In genomic region chr6:161607696-161608297, GRCh38 we compare ENCODE assay signal across 17 cellular contexts.
DNase-seq lines count a peak whose midpoint lies in the region; ATAC-seq and TF ChIP-seq lines count a peak whose summit lies in the region.
"Had no signal": no experiment of that assay in that cellular context is flagged by ENCODE, and none has a peak within 500 bp of the region (broad histone marks: within the 10 kb centered on the region; RNA-seq: fewer than 3 reads in every experiment).

No MANE protein-coding gene starts in this region.

- no peaks in the 10 kb centered on the region for H3K79me2 ChIP-seq in GM23338 (replicated peaks; ENCODE audit: insufficient read depth)

- intact Hi-C loops in adrenal gland (cut with DNase I) (no loop called here), left colon (cut with DNase I, micrococcal nuclease) (no loop called here), natural killer cell (cut with micrococcal nuclease) (no loop called here)

- H3K4me2 ChIP-seq in GM23338: no peak overlapping the region

- H3F3A ChIP-seq in GM23338 (replicated peaks; ENCODE audit: low read depth): no peaks in the 10 kb centered on the region

- H3K9me3 Mint-ChIP-seq in GM23338 (peaks cover 4% of the 10 kb centered on the region; the same call in 2 of the 3 replicates), natural killer cell (peaks cover 3 to 8% of the 10 kb centered on the region in 2 donors)

- TF ChIP-seq CTCF in GM23338 (conservative IDR thresholded peaks at IDR 0.05; ENCODE audit: low read depth in 2 of 2): peak; percentile 13 to 51; a peak in 2 of 4 replicates
- no peak for TF ChIP-seq CTCF in adrenal gland (IDR thresholded peaks at IDR 0.05)
- no peak for TF ChIP-seq CTCF in natural killer cell (IDR thresholded peaks at IDR 0.05)

- H3K9me2 ChIP-seq in GM23338 (ENCODE audit: insufficient read depth): 0 out of 2 replicates have a peak, but pooled peaks cover 3% of the 10 kb centered on the region

- peaks cover 1% of the 10 kb centered on the region for H3K27me3 Mint-ChIP-seq in GM23338 (ENCODE audit: insufficient read depth, low read depth, poor library complexity)
- no peaks in the 10 kb centered on the region for H3K27me3 Mint-ChIP-seq in natural killer cell (ENCODE audit: low read depth in 2 of 2)
- H3K27me3 Mint-ChIP-seq: B cell; CD4-positive, CD25-positive, alpha-beta regulatory T cell; CD8-positive, alpha-beta memory T cell had no signal

- H3K27ac ChIP-seq in GM23338 (ENCODE audit: low read depth) (no peak overlapping the region), adrenal gland (no peak overlapping the region), iPS DF 6.9 (ENCODE audit: low read length) (no peak overlapping the region)
- H3K27ac ChIP-seq: HL-60 had no signal

- DNase-seq in GM23338 (ENCODE audit: low spot score) (no peak), NCI-H69 (lab: John Stamatoyannopoulos, UW) (peak; percentile 24), adrenal gland (peak; percentile 30 to 70 (median 45)), iPS DF 6.9 (ENCODE audit: low read depth, low spot score) (peak; percentile 2), anterior cingulate cortex (lab: John Stamatoyannopoulos, UW) (no peak), left colon (no peak), natural killer cell (no peak)
- DNase-seq: C1 segment of cervical spinal cord; Caco-2; CD4-positive, CD25-positive, alpha-beta regulatory T cell; CD8-positive, alpha-beta memory T cell; GOT3; IMR-90 had no signal

- no peaks in the 10 kb centered on the region for H3K4me1 Mint-ChIP-seq in GM23338
- H3K4me1 Mint-ChIP-seq in natural killer cell: no peaks in the 10 kb centered on the region
- H3K4me1 Mint-ChIP-seq: B cell; CD4-positive, CD25-positive, alpha-beta regulatory T cell; CD8-positive, alpha-beta memory T cell had no signal

- WGBS in adrenal gland, 4 donors: 74 to 91% (median 76%) methylated on average over 6 of the region's 6 CpGs
- 100% methylated on average over 1 of the region's 6 CpGs for WGBS in iPS DF 6.9 (ENCODE audit: insufficient coverage, insufficient read length)

- H3K4me3 ChIP-seq in GM23338: no peak overlapping the region
- no peak overlapping the region for H3K4me3 ChIP-seq in adrenal gland
- H3K4me3 ChIP-seq in iPS DF 6.9 (ENCODE audit: low read length): no peak overlapping the region
- H3K4me3 ChIP-seq: HAP-1, K562 had no signal

- ATAC-seq in GM23338 (no peak), left colon (no peak), natural killer cell (no peak)
- ATAC-seq: K562 had no signal

- no peaks in the 10 kb centered on the region for H3K36me3 ChIP-seq in GM23338 (ENCODE audit: insufficient read depth)
- H3K36me3 ChIP-seq in adrenal gland (replicated peaks in 1 of 2): no peaks in the 10 kb centered on the region
- H3K36me3 ChIP-seq in iPS DF 6.9 (ENCODE audit: control insufficient read depth, insufficient read depth, low read length): no peaks in the 10 kb centered on the region
- H3K36me3 ChIP-seq: HAP-1 had no signal

- H3K4me3 Mint-ChIP-seq in GM23338 (no peak overlapping the region), natural killer cell (no peak overlapping the region)
- H3K4me3 Mint-ChIP-seq: B cell; CD4-positive, CD25-positive, alpha-beta regulatory T cell; CD8-positive, alpha-beta memory T cell had no signal

- H3K36me3 Mint-ChIP-seq in GM23338 (ENCODE audit: low read depth) (no peaks in the 10 kb centered on the region), natural killer cell (no peaks in the 10 kb centered on the region)
- H3K36me3 Mint-ChIP-seq: CD4-positive, CD25-positive, alpha-beta regulatory T cell had no signal

- H3K27me3 ChIP-seq in GM23338 (ENCODE audit: insufficient read depth): no peaks in the 10 kb centered on the region
- no peaks in the 10 kb centered on the region for H3K27me3 ChIP-seq in adrenal gland
- no peaks in the 10 kb centered on the region for H3K27me3 ChIP-seq in iPS DF 6.9 (ENCODE audit: control insufficient read depth, insufficient read depth, low read length)

- H4K20me1 ChIP-seq in GM23338 (replicated peaks; ENCODE audit: insufficient read depth): no peaks in the 10 kb centered on the region

- H3K9me3 ChIP-seq in adrenal gland (replicated peaks in 1 of 3) (no peaks in the 10 kb centered on the region), iPS DF 6.9 (ENCODE audit: control insufficient read depth, insufficient read depth, low read length) (no peaks in the 10 kb centered on the region)
- H3K9me3 ChIP-seq: Caco-2 had no signal

- TF ChIP-seq POLR2A in adrenal gland (IDR thresholded peaks at IDR 0.05): no peak

- no peak overlapping the region for H3K27ac Mint-ChIP-seq in GM23338
- H3K27ac Mint-ChIP-seq in natural killer cell: no peak overlapping the region
- H3K27ac Mint-ChIP-seq: B cell; CD4-positive, CD25-positive, alpha-beta regulatory T cell had no signal

- no peaks in the 10 kb centered on the region for H3K4me1 ChIP-seq in GM23338 (ENCODE audit: insufficient read depth)
- peaks cover 0 to 7% of the 10 kb centered on the region in 2 donors for H3K4me1 ChIP-seq in adrenal gland (replicated peaks in 1 of 2)
- no peaks in the 10 kb centered on the region for H3K4me1 ChIP-seq in iPS DF 6.9 (ENCODE audit: control insufficient read depth, insufficient read depth, low read length)
- H3K4me1 ChIP-seq: Caco-2, HAP-1 had no signal

- 0 out of 2 replicates have a peak overlapping the region, but pooled peaks have one; percentile 49 for H2AFZ ChIP-seq in GM23338

TF ChIP-seq in GM23338, 12 proteins besides CTCF, POLR2A, EP300 and RAD21 (continues in another document):
- TF ChIP-seq EZH2phosphoT487 (IDR thresholded peaks at IDR 0.05; ENCODE audit: unreplicated experiment): no peak
- TF ChIP-seq STAT1 (IDR thresholded peaks at IDR 0.05; ENCODE audit: unreplicated experiment): no peak
- TF ChIP-seq CREB1 (CRISPR knock-in tag; IDR thresholded peaks at IDR 0.05; ENCODE audit: low read depth): no peak
- TF ChIP-seq ZNF462 (CRISPR knock-in tag; IDR thresholded peaks at IDR 0.05): no peak
- no peak for TF ChIP-seq ZNF114 (CRISPR knock-in tag; IDR thresholded peaks at IDR 0.05)
- no peak for TF ChIP-seq JUNB (IDR thresholded peaks at IDR 0.05; ENCODE audit: unreplicated experiment)
- no peak for TF ChIP-seq NANOG (IDR thresholded peaks at IDR 0.05; ENCODE audit: borderline replicate concordance)

Comparison
In these comparisons a context has a peak if more than half of its experiments do, and no peak if none do; other contexts are left out.
1. DNase-seq: peak in NCI-H69 (single experiment), adrenal gland (7 of 7) and iPS DF 6.9 (single experiment); none in GM23338 (single experiment), anterior cingulate cortex (0 of 58), left colon (0 of 2) and natural killer cell (single experiment).
2. CTCF ChIP-seq: peak in GM23338 (2 of 2); none in adrenal gland (0 of 6) and natural killer cell (single experiment).